10 cellular contexts compared by ENCODE assay signal in genomic region chr10:63977329-63977923, GRCh38.
DNase-seq lines count a peak whose midpoint lies in the region; ATAC-seq lines count a peak whose summit lies in the region.
"Had no signal": no experiment of that assay in that cellular context is flagged by ENCODE, and none has a peak within 500 bp of the region (broad histone marks: within the 10 kb centered on the region; RNA-seq: fewer than 3 reads in every experiment).

No MANE protein-coding gene starts in this region.

- no peak overlapping the region for H3K4me3 ChIP-seq in NT2/D1 (ENCODE audit: insufficient read length, low read depth)

- H3K9me3 ChIP-seq in NT2/D1 (ENCODE audit: insufficient read depth, low read length) = no peaks in the 10 kb centered on the region

- H3K36me3 Mint-ChIP-seq in memory B cell = peaks cover 2% of the 10 kb centered on the region

- no peaks in the 10 kb centered on the region for H3K4me1 ChIP-seq in NT2/D1 (ENCODE audit: insufficient read depth, insufficient read length)

- H3K9me3 Mint-ChIP-seq in memory B cell = peaks cover 1% of the 10 kb centered on the region
- H3K9me3 Mint-ChIP-seq: T-helper 1 cell treated with Interleukin-12 subunit alpha and Interleukin-12 subunit beta and Interleukin-4 antibody, amounts not matched to agents 30 μg/mL and 1 μg/mL, for 36 hours had no signal

- no peak overlapping the region for H3K27ac Mint-ChIP-seq in memory B cell
- H3K27ac Mint-ChIP-seq: T-helper 1 cell treated with Interleukin-12 subunit alpha and Interleukin-12 subunit beta and Interleukin-4 antibody, amounts not matched to agents 30 μg/mL and 1 μg/mL, for 36 hours had no signal

- no peak overlapping the region for H3K9ac ChIP-seq in NT2/D1 (ENCODE audit: insufficient read length, low read depth)

- no peaks in the 10 kb centered on the region for H3K27me3 Mint-ChIP-seq in memory B cell

- DNase-seq in COLO829 (ENCODE audit: low spot score) = peak; percentile 26
- peak; percentile 60 for DNase-seq in NT2/D1 (ENCODE audit: low read depth, low spot score)
- DNase-seq in dermis microvascular lymphatic vessel endothelial cell (ENCODE audit: low read depth in 2 of 2) = peak; percentile 28 to 50
- DNase-seq in memory B cell (ENCODE audit: low spot score in 2 of 2) = no peak
- no peak for DNase-seq in ureter (ENCODE audit: low spot score)
- DNase-seq: right cardiac atrium had no signal

- H3K4me3 Mint-ChIP-seq in memory B cell = no peak overlapping the region
- H3K4me3 Mint-ChIP-seq: T-helper 1 cell treated with Interleukin-12 subunit alpha and Interleukin-12 subunit beta and Interleukin-4 antibody, amounts not matched to agents 30 μg/mL and 1 μg/mL, for 36 hours had no signal

- no peaks in the 10 kb centered on the region for H3K27me3 ChIP-seq in NT2/D1 (ENCODE audit: insufficient read depth, insufficient read length)

- no peaks in the 10 kb centered on the region for H3K36me3 ChIP-seq in NT2/D1 (ENCODE audit: insufficient read depth, insufficient read length, low read length)

- ATAC-seq in GM18519 (IDR thresholded peaks at IDR 0.05; ENCODE audit: low FRiP score, unreplicated experiment) (peak; percentile 53), HG02938 (IDR thresholded peaks at IDR 0.05; ENCODE audit: unreplicated experiment) (peak; percentile 68), memory B cell (ENCODE audit: low read depth) (peak; percentile 41), HG03108 (IDR thresholded peaks at IDR 0.05; ENCODE audit: unreplicated experiment) (no peak)

- peaks cover 11% of the 10 kb centered on the region for H3K4me1 Mint-ChIP-seq in memory B cell

Comparison
In these comparisons a context has a peak if more than half of its experiments do, and no peak if none do; other contexts are left out.
1. DNase-seq: peak in COLO829 (single experiment), NT2/D1 (single experiment) and dermis microvascular lymphatic vessel endothelial cell (2 of 2); none in memory B cell (0 of 2) and ureter (single experiment).